Comparison of ENCODE assay signal across 8 cellular contexts in the genomic region with DNA sequence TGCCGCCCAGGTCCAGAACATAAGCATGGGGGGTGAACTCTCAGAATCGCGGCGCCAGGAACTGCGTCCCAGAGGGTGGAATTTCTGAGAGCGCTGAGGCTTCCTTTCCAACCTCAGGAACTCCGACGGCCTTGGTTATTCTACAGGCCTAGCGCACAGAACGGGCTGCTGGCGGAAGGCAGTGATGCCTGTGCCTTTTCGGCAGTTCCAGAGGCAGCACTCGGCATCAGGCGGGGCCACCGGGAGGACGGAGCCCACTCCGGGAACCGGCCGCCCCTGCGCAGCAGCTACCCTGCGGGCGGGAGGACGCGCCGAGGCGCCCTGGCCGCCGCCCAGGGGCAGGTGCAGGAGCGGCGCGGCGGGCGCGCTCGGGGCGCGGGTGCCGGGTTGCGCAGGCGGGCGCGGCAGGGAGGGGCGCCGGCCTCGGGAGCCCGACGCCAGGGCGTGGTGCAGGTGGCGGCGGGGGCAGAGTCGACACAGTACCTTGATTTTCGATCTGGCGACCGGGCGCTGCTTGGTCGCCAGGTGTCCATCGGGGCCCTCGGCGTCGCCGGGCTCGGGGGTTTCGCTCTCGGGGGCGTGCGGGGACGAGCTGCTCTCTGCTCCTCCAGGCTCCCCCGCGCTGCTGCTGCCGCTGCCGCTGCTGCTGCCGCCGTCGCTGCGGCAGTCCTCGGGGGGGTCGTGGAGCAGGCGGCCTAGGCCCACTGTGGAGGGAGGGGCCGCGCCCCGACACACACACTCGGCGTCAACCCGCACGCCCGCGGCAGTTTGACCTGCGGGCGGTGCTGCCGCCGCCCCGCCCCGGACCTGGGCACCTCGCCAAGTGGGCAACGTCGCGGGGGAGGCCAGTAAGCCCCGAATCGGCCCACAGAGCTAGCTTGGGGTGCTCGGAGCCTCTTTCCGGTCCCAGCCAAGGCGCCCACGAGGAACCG. TPM values are rescaled to one million over a fixed set of nuclear protein-coding genes. Genes with fewer than 3 reads are reported as not detected.
DNase-seq lines count a peak whose midpoint lies in the region; ATAC-seq and TF ChIP-seq lines count a peak whose summit lies in the region.

No MANE protein-coding gene starts in this region.

- H3K4me3 ChIP-seq in BLaER1, result peak overlapping the region; percentile 66
- peak overlapping the region; percentile 82 for H3K4me3 ChIP-seq in HUES6 (ENCODE audit: low read depth, low read length)
- peak overlapping the region; percentile 47 for H3K4me3 ChIP-seq in iPS DF 6.9 (ENCODE audit: low read length)
- H3K4me3 ChIP-seq in spleen, result peak overlapping the region; percentile 34 to 68 (median 48)

- H3K36me3 ChIP-seq in BLaER1 (no peaks in the 10 kb centered on the region), HUES6 (ENCODE audit: control insufficient read depth, insufficient read depth, low read length) (no peaks in the 10 kb centered on the region), iPS DF 6.9 (ENCODE audit: control insufficient read depth, insufficient read depth, low read length) (no peaks in the 10 kb centered on the region), spleen (no peaks in the 10 kb centered on the region)

- no peak overlapping the region for H3K27ac ChIP-seq in BLaER1
- H3K27ac ChIP-seq in HUES6 (ENCODE audit: low read depth, low read length), result no peak overlapping the region
- no peak overlapping the region for H3K27ac ChIP-seq in iPS DF 6.9 (ENCODE audit: low read length)
- no peak overlapping the region for H3K27ac ChIP-seq in spleen

- H3K4me1 ChIP-seq in BLaER1 (peaks cover 11% of the 10 kb centered on the region), HUES6 (ENCODE audit: control insufficient read depth, insufficient read depth, low read length) (peaks cover 20% of the 10 kb centered on the region), iPS DF 6.9 (ENCODE audit: control insufficient read depth, insufficient read depth, low read length) (peaks cover 7% of the 10 kb centered on the region), spleen (peaks cover 13 to 43% (median 30%) of the 10 kb centered on the region in 6 donors)

- no peaks in the 10 kb centered on the region for H3K9me3 Mint-ChIP-seq in activated CD8-positive, alpha-beta T cell treated with anti-CD3 and anti-CD28 coated beads for 36 hours

- peaks cover 62% of the 10 kb centered on the region for H3K27me3 Mint-ChIP-seq in activated CD8-positive, alpha-beta T cell treated with anti-CD3 and anti-CD28 coated beads for 36 hours

- peaks cover 6% of the 10 kb centered on the region for H3K4me1 Mint-ChIP-seq in activated CD8-positive, alpha-beta T cell treated with anti-CD3 and anti-CD28 coated beads for 36 hours (ENCODE audit: low read depth)

- no CpG with 5 or more reads among the region's 104 CpGs for WGBS in iPS DF 6.9 (ENCODE audit: insufficient coverage, insufficient read length)
- 1 to 3% (median 2%) methylated on average over 43 to 104 of the region's 104 CpGs for WGBS in spleen, 5 donors

- no peak for TF ChIP-seq POLR2A in spleen (IDR thresholded peaks at IDR 0.05)

- DNase-seq in activated CD8-positive, alpha-beta T cell treated with anti-CD3 and anti-CD28 coated beads for 36 hours, result peak; percentile 11
- no peak for DNase-seq in iPS DF 6.9 (ENCODE audit: low read depth, low spot score)
- DNase-seq in spleen, result no peak
- DNase-seq in SKM-1 treated with dmso at 0.1 percent for 144 hours (lab: John Stamatoyannopoulos, UW; ENCODE audit: unreplicated experiment), result no peak
- DNase-seq in stimulated activated CD4-positive, alpha-beta T cell treated with anti-CD3 and anti-CD28 coated beads, Interleukin-4, amount 100 ng/mL, for 4 hours, result no peak

- peak overlapping the region; percentile 86 for H3K4me2 ChIP-seq in BLaER1

- POLR2A ChIA-PET in activated CD8-positive, alpha-beta T cell treated with anti-CD3 and anti-CD28 coated beads for 36 hours (lab: Charles Lee), result no interaction called here

- H3K9ac ChIP-seq in BLaER1, result no peak overlapping the region
- H3K9ac ChIP-seq in HUES6 (ENCODE audit: low read length), result peak overlapping the region; percentile 63

- CTCF ChIA-PET in activated CD8-positive, alpha-beta T cell treated with anti-CD3 and anti-CD28 coated beads for 36 hours (lab: Charles Lee), result no interaction called here

- ATAC-seq in activated CD8-positive, alpha-beta T cell treated with anti-CD3 and anti-CD28 coated beads for 36 hours, result peak; percentile 66
- no peak for ATAC-seq in HG02763 (IDR thresholded peaks at IDR 0.05; ENCODE audit: unreplicated experiment)

- H3K27me3 ChIP-seq in BLaER1 (peaks cover 70% of the 10 kb centered on the region), HUES6 (ENCODE audit: control insufficient read depth, insufficient read depth, low read length) (peaks cover 85% of the 10 kb centered on the region), iPS DF 6.9 (ENCODE audit: control insufficient read depth, insufficient read depth, low read length) (peaks cover 8% of the 10 kb centered on the region; the same call in 1 of the 2 replicates), spleen (replicated peaks in 1 of 7) (peaks cover 8 to 100% (median 75%) of the 10 kb centered on the region in 7 donors)

- H3K36me3 Mint-ChIP-seq in activated CD8-positive, alpha-beta T cell treated with anti-CD3 and anti-CD28 coated beads for 36 hours (ENCODE audit: low read depth), result no peaks in the 10 kb centered on the region

- H3K27ac Mint-ChIP-seq in activated CD8-positive, alpha-beta T cell treated with anti-CD3 and anti-CD28 coated beads for 36 hours, result no peak overlapping the region

- H3K4me3 Mint-ChIP-seq in activated CD8-positive, alpha-beta T cell treated with anti-CD3 and anti-CD28 coated beads for 36 hours, result peak overlapping the region; percentile 33

- H3K9me3 ChIP-seq in BLaER1 (peaks cover 27% of the 10 kb centered on the region), HUES6 (ENCODE audit: control insufficient read depth, insufficient read depth, low read depth, low read length) (no peaks in the 10 kb centered on the region), iPS DF 6.9 (ENCODE audit: control insufficient read depth, insufficient read depth, low read length) (no peaks in the 10 kb centered on the region), spleen (no peaks in the 10 kb centered on the region)

- peaks cover 21% of the 10 kb centered on the region; the same call in 1 of the 2 replicates for H4K20me1 ChIP-seq in BLaER1

- no peak for TF ChIP-seq CTCF in activated CD8-positive, alpha-beta T cell treated with anti-CD3 and anti-CD28 coated beads for 36 hours (IDR thresholded peaks at IDR 0.05)
- no peak for TF ChIP-seq CTCF in spleen (IDR thresholded peaks at IDR 0.05 in 8 of 11, conservative IDR thresholded peaks at IDR 0.05 in 3 of 11)

- intact Hi-C loops in activated CD8-positive, alpha-beta T cell treated with anti-CD3 and anti-CD28 coated beads for 36 hours (cut with micrococcal nuclease), result no loop called here
- intact Hi-C loops in spleen (cut with DNase I; ENCODE audit: low total_unique reads), result no loop called here

RNA-seq across cellular contexts. Expression of a gene that starts 1.3 kb away (rescaled TPM):
- not detected for total RNA-seq in activated CD8-positive, alpha-beta T cell treated with anti-CD3 and anti-CD28 coated beads for 36 hours
- not detected for total RNA-seq in spleen
- not detected for polyA plus RNA-seq in spleen
